ENCODE assay signal across 8 cellular contexts in genomic region chr17:44110823-44111633, GRCh38. TPM values are rescaled to one million over a fixed set of nuclear protein-coding genes. Genes with fewer than 3 reads are reported as not detected.
DNase-seq lines count a peak whose midpoint lies in the region; ATAC-seq and TF ChIP-seq lines count a peak whose summit lies in the region.

No MANE protein-coding gene starts in this region.

- H3K9me2 ChIP-seq in GM23338 (ENCODE audit: insufficient read depth), result no peaks in the 10 kb centered on the region

- H3K9me3 Mint-ChIP-seq in CD8-positive, alpha-beta memory T cell, result no peaks in the 10 kb centered on the region
- H3K9me3 Mint-ChIP-seq in GM23338, result no peaks in the 10 kb centered on the region

- peaks cover 6% of the 10 kb centered on the region for H3K79me2 ChIP-seq in GM23338 (replicated peaks; ENCODE audit: insufficient read depth)

- H3F3A ChIP-seq in GM23338 (replicated peaks; ENCODE audit: low read depth), result peaks cover 18% of the 10 kb centered on the region; the same call in 1 of the 2 replicates

- no peaks in the 10 kb centered on the region for H3K36me3 ChIP-seq in CD8-positive, alpha-beta memory T cell (ENCODE audit: insufficient read depth, low read length)
- H3K36me3 ChIP-seq in GM23338 (ENCODE audit: insufficient read depth) (no peaks in the 10 kb centered on the region), iPS-20b (ENCODE audit: insufficient read depth, low read depth, low read length) (peaks cover 6% of the 10 kb centered on the region; the same call in 1 of the 2 replicates), skeletal muscle tissue (ENCODE audit: control insufficient read depth in 3 of 3, insufficient read depth in 3 of 3, low read length in 3 of 3) (peaks cover 10 to 28% (median 11%) of the 10 kb centered on the region in 3 donors)

- H3K4me1 ChIP-seq in CD8-positive, alpha-beta memory T cell (ENCODE audit: insufficient read depth, low read length), result peaks cover 22% of the 10 kb centered on the region
- H3K4me1 ChIP-seq in GM23338 (ENCODE audit: insufficient read depth), result peaks cover 34% of the 10 kb centered on the region
- H3K4me1 ChIP-seq in iPS-20b (ENCODE audit: insufficient read depth, low read length), result peaks cover 13% of the 10 kb centered on the region
- H3K4me1 ChIP-seq in skeletal muscle tissue (ENCODE audit: control insufficient read depth in 3 of 3, insufficient read depth in 3 of 3, low read length in 3 of 3), result peaks cover 96 to 97% (median 97%) of the 10 kb centered on the region in 3 donors

- peaks cover 3% of the 10 kb centered on the region for H4K20me1 ChIP-seq in GM23338 (replicated peaks; ENCODE audit: insufficient read depth)

- peaks cover 19 to 55% (median 25%) of the 10 kb centered on the region in 3 donors for H3K4me1 Mint-ChIP-seq in CD8-positive, alpha-beta memory T cell
- H3K4me1 Mint-ChIP-seq in GM23338, result peaks cover 45% of the 10 kb centered on the region

- H3K36me3 Mint-ChIP-seq in CD8-positive, alpha-beta memory T cell, result peaks cover 0 to 39% (median 6%) of the 10 kb centered on the region in 3 donors
- no peaks in the 10 kb centered on the region; the same call in 2 of the 3 replicates for H3K36me3 Mint-ChIP-seq in GM23338 (ENCODE audit: low read depth)

- ATAC-seq in GM23338, result peak; percentile 86
- no peak for ATAC-seq in GM18868 (IDR thresholded peaks at IDR 0.05; ENCODE audit: unreplicated experiment)

- H3K4me3 Mint-ChIP-seq in CD8-positive, alpha-beta memory T cell, result peak overlapping the region in 4 of 7 donors; percentile 28 to 49 (median 40)
- peak overlapping the region; percentile 52; the same call in 2 of the 3 replicates for H3K4me3 Mint-ChIP-seq in GM23338

- no peaks in the 10 kb centered on the region for H3K27me3 Mint-ChIP-seq in CD8-positive, alpha-beta memory T cell
- H3K27me3 Mint-ChIP-seq in GM23338 (ENCODE audit: insufficient read depth, low read depth, poor library complexity), result peaks cover 5% of the 10 kb centered on the region

- peak overlapping the region in 2 of 8 donors; percentile 68 to 85 for H3K27ac Mint-ChIP-seq in CD8-positive, alpha-beta memory T cell
- H3K27ac Mint-ChIP-seq in GM23338, result no peak overlapping the region

- CTCF ChIA-PET in CD8-positive, alpha-beta memory T cell (lab: Charles Lee), result interaction anchor here (0.6 to 2.9 kb wide), 3 partner anchors 12 to 167 kb away, joined by 3 to 12 read pairs (median 4); partner anchors contain the start of gene HDAC5

- H3K9me3 ChIP-seq in CD8-positive, alpha-beta memory T cell (ENCODE audit: low read length), result no peaks in the 10 kb centered on the region
- no peaks in the 10 kb centered on the region for H3K9me3 ChIP-seq in iPS-20b (ENCODE audit: insufficient read depth, low read depth, low read length)
- H3K9me3 ChIP-seq in skeletal muscle tissue (ENCODE audit: control insufficient read depth in 3 of 3, low read length in 3 of 3), result no peaks in the 10 kb centered on the region

- peak in 4 of 5 donors; percentile 27 to 77 (median 50) for DNase-seq in CD8-positive, alpha-beta memory T cell
- DNase-seq in GM23338 (ENCODE audit: low spot score) (peak; percentile 95), NCI-H146 treated with DMSO at 0.1 percent for 48 hours (lab: John Stamatoyannopoulos, UW; ENCODE audit: unreplicated experiment) (peak; percentile 85), T-helper 2 cell (peak in 3 of 5 experiments; percentile 9 to 39 (median 17)), brain pericyte (ENCODE audit: low read depth, low spot score) (peak; percentile 73)

- H3K27me3 ChIP-seq in CD8-positive, alpha-beta memory T cell (ENCODE audit: insufficient read depth, low read length, poor library complexity, severe bottlenecking), result no peaks in the 10 kb centered on the region
- H3K27me3 ChIP-seq in GM23338 (ENCODE audit: insufficient read depth) (no peaks in the 10 kb centered on the region), iPS-20b (ENCODE audit: insufficient read depth, low read length) (no peaks in the 10 kb centered on the region), skeletal muscle tissue (ENCODE audit: control insufficient read depth in 3 of 3, insufficient read depth in 3 of 3, low read length in 3 of 3) (no peaks in the 10 kb centered on the region)

- peak overlapping the region; percentile 54; the same call in 1 of the 2 replicates for H3K9ac ChIP-seq in iPS-20b (ENCODE audit: low read depth, low read length)
- peak overlapping the region; percentile 88 to 93 (median 91) for H3K9ac ChIP-seq in skeletal muscle tissue (ENCODE audit: low read depth in 1 of 3, low read length in 3 of 3)

- no peak overlapping the region for H3K4me3 ChIP-seq in CD8-positive, alpha-beta memory T cell (ENCODE audit: low read length)
- H3K4me3 ChIP-seq in GM23338 (peak overlapping the region; percentile 54), iPS-20b (ENCODE audit: low read length) (peak overlapping the region; percentile 60; the same call in 1 of the 2 replicates), skeletal muscle tissue (ENCODE audit: low read length in 3 of 3) (peak overlapping the region; percentile 87 to 92 (median 89))

- H3K27ac ChIP-seq in CD8-positive, alpha-beta memory T cell (ENCODE audit: low read depth, low read length), result no peak overlapping the region
- H3K27ac ChIP-seq in GM23338 (ENCODE audit: low read depth) (no peak overlapping the region; the same call in 1 of the 2 replicates), iPS-20b (ENCODE audit: low read length) (no peak overlapping the region), skeletal muscle tissue (ENCODE audit: low read depth, low read length) (peak overlapping the region; percentile 93)

- peak overlapping the region; percentile 77 for H3K4me2 ChIP-seq in GM23338

- POLR2A ChIA-PET in CD8-positive, alpha-beta memory T cell (lab: Charles Lee), result interaction anchor here (0.5 kb wide), 1 partner anchor 10 kb away, joined by 9 read pairs; no protein-coding TSS in a partner anchor

- no peak overlapping the region for H2AFZ ChIP-seq in GM23338

- TF ChIP-seq CTCF in GM23338 (conservative IDR thresholded peaks at IDR 0.05; ENCODE audit: low read depth in 2 of 2), result no peak

TF ChIP-seq in GM23338, 12 proteins besides CTCF, POLR2A, EP300 and RAD21:
- TF ChIP-seq ETS1 (IDR thresholded peaks at IDR 0.05) (peak; percentile 4; the same call in 1 of the 2 replicates), POLR2AphosphoS5 (IDR thresholded peaks at IDR 0.05; ENCODE audit: low read depth) (peak; percentile 54), CREB1 (CRISPR knock-in tag; IDR thresholded peaks at IDR 0.05; ENCODE audit: low read depth) (no peak), NANOG (IDR thresholded peaks at IDR 0.05; ENCODE audit: borderline replicate concordance) (no peak), ZNF114 (CRISPR knock-in tag; IDR thresholded peaks at IDR 0.05) (no peak)
TF ChIP-seq in GM23338: peak in this region for 2.

RNA-seq across cellular contexts. Expression of gene HDAC5, which starts 12.4 kb away (rescaled TPM):
- total RNA-seq in CD8-positive, alpha-beta memory T cell, result 10 to 100 TPM; 22.7 to 24.2 TPM
- polyA plus RNA-seq in CD8-positive, alpha-beta memory T cell, result 38.1 TPM
- 71.1 and 86.9 TPM in 2 replicates for total RNA-seq in GM23338 (2014; rRNA removed; shearing (Covaris generic))
- 16.9 TPM in 2 replicates for polyA plus RNA-seq in GM23338 (2016; fragmentation: Nextera tagmentation; extraction: Ambion mirVana)
- 44.4 TPM for total RNA-seq in skeletal muscle tissue

RNA-seq across cellular contexts. Expression of gene HROB, which starts 30.7 kb away (rescaled TPM):
- 10 to 100 TPM; 16.2 to 16.5 TPM for total RNA-seq in CD8-positive, alpha-beta memory T cell
- not detected for polyA plus RNA-seq in CD8-positive, alpha-beta memory T cell
- 17.0 and 19.0 TPM in 2 replicates for total RNA-seq in GM23338 (2014; rRNA removed; shearing (Covaris generic))
- polyA plus RNA-seq in GM23338 (2016; fragmentation: Nextera tagmentation; extraction: Ambion mirVana), result 9.3 TPM in 2 replicates
- 1.0 TPM for total RNA-seq in skeletal muscle tissue

RNA-seq across cellular contexts. Expression of gene G6PC3, which starts 40.5 kb away (rescaled TPM):
- 10 to 100 TPM; 37.1 to 38.3 TPM for total RNA-seq in CD8-positive, alpha-beta memory T cell
- 27.0 TPM for polyA plus RNA-seq in CD8-positive, alpha-beta memory T cell
- total RNA-seq in GM23338 (2014; rRNA removed; shearing (Covaris generic)), result 110 and 112 TPM in 2 replicates
- 143 and 154 TPM in 2 replicates for polyA plus RNA-seq in GM23338 (2016; fragmentation: Nextera tagmentation; extraction: Ambion mirVana)
- 13.0 TPM for total RNA-seq in skeletal muscle tissue

RNA-seq across cellular contexts. Expression of gene LSM12, which starts 44.6 kb away (rescaled TPM):
- 10 to 100 TPM; 79.9 to 81.9 TPM for total RNA-seq in CD8-positive, alpha-beta memory T cell
- polyA plus RNA-seq in CD8-positive, alpha-beta memory T cell, result 80.7 TPM
- 64.4 and 72.7 TPM in 2 replicates for total RNA-seq in GM23338 (2014; rRNA removed; shearing (Covaris generic))
- 226 and 241 TPM in 2 replicates for polyA plus RNA-seq in GM23338 (2016; fragmentation: Nextera tagmentation; extraction: Ambion mirVana)
- total RNA-seq in skeletal muscle tissue, result 13.6 TPM

RNA-seq across cellular contexts. Expression of gene ASB16, which starts 59.5 kb away (rescaled TPM):
- under 1 TPM in 1 of 2 experiments, not detected in 1; 0.11 TPM for total RNA-seq in CD8-positive, alpha-beta memory T cell
- polyA plus RNA-seq in CD8-positive, alpha-beta memory T cell, result 0.10 TPM
- total RNA-seq in GM23338 (2014; rRNA removed; shearing (Covaris generic)), result not detected in 2 replicates
- 0.21 and 0.47 TPM in 2 replicates for polyA plus RNA-seq in GM23338 (2016; fragmentation: Nextera tagmentation; extraction: Ambion mirVana)
- 4.7 TPM for total RNA-seq in skeletal muscle tissue

Comparison
In these comparisons a context has a peak if more than half of its experiments do, and no peak if none do; other contexts are left out.
1. DNase-seq: peak in every context shown above with its lines; median percentile 95 in GM23338; 85 in NCI-H146 treated with DMSO at 0.1 percent for 48 hours; 73 in brain pericyte; 50 in CD8-positive, alpha-beta memory T cell; 17 in T-helper 2 cell.